ENCODE assay signal across 19 cellular contexts in the genomic region with DNA sequence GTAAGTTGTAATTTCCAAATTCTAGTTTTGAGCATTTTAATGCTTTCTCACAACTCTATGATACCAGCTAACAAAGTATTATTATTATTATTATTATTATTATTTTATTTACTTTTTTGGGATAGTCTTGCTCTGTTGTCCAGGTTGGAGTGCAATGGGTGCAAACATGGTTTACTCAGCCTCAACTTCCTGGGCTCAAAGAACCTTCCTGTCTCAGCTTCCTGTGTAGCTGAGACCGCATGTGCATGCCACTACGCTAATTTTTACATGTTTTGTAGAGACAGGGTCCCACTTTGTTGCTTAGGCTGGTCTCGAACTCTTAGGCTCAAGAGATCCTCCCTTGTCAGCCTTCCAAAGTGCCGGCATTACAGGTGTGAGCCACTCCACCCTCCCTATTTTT. TPM values are rescaled to one million over a fixed set of nuclear protein-coding genes. Genes with fewer than 3 reads are reported as not detected.
DNase-seq lines count a peak whose midpoint lies in the region; ATAC-seq, FAIRE-seq and TF ChIP-seq lines count a peak whose summit lies in the region.
"Had no signal": no experiment of that assay in that cellular context is flagged by ENCODE, and none has a peak within 500 bp of the region (broad histone marks: within the 10 kb centered on the region; RNA-seq: fewer than 3 reads in every experiment).

No MANE protein-coding gene starts in this region.

- 91 to 97% (median 93%) methylated on average over 4 of the region's 4 CpGs for WGBS in small intestine, 3 donors
- 96% methylated on average over 4 of the region's 4 CpGs; no CpG with 5 or more reads in 1 of the 2 experiments for WGBS in endodermal cell (ENCODE audit: insufficient coverage in 1 of 2, insufficient read length in 1 of 2), 2 experiments
- WGBS in transverse colon (ENCODE audit: low coverage in 1 of 2), 2 donors, result 88 to 100% methylated on average over 4 of the region's 4 CpGs

- H3K27me3 ChIP-seq in small intestine (ENCODE audit: control insufficient read depth in 2 of 2, insufficient read depth in 2 of 2, low read length in 2 of 2), result no peaks in the 10 kb centered on the region
- no peaks in the 10 kb centered on the region for H3K27me3 ChIP-seq in endodermal cell (ENCODE audit: control insufficient read depth, insufficient read depth, low read length, poor library complexity, severe bottlenecking)
- H3K27me3 ChIP-seq in transverse colon, result no peaks in the 10 kb centered on the region

- H3K4me3 ChIP-seq in Jurkat, Clone E6-1 (ENCODE audit: low read length), result no peak overlapping the region
- H3K4me3 ChIP-seq in small intestine (ENCODE audit: low read depth in 1 of 2, low read length in 2 of 2) (no peak overlapping the region), endodermal cell (ENCODE audit: low read length) (no peak overlapping the region), transverse colon (no peak overlapping the region)
- H3K4me3 ChIP-seq: HAP-1 had no signal

- peaks cover 2% of the 10 kb centered on the region for H3K36me3 Mint-ChIP-seq in T-helper 17 cell (ENCODE audit: low read depth)
- H3K36me3 Mint-ChIP-seq in immature natural killer cell, result peaks cover 2 to 15% (median 6%) of the 10 kb centered on the region in 3 donors
- H3K36me3 Mint-ChIP-seq in endodermal cell (ENCODE audit: low read depth), result peaks cover 19% of the 10 kb centered on the region

- H3K9ac ChIP-seq in endodermal cell (ENCODE audit: extremely low read depth, low read length, poor library complexity, severe bottlenecking), result no peak overlapping the region

- intact Hi-C loops in transverse colon (cut with DNase I; ENCODE audit: low total_unique reads), result loop anchor here (1.0 kb wide), 1 partner anchor 40 kb away; no protein-coding TSS in a partner anchor

- H3K27me3 Mint-ChIP-seq in T-helper 17 cell (no peaks in the 10 kb centered on the region), immature natural killer cell (ENCODE audit: low read depth in 3 of 3) (no peaks in the 10 kb centered on the region), endodermal cell (ENCODE audit: insufficient read depth) (no peaks in the 10 kb centered on the region)
- H3K27me3 Mint-ChIP-seq: CD4-positive, CD25-positive, alpha-beta regulatory T cell had no signal

- FAIRE-seq in small intestine (lab: Jason Lieb, UNC), result peak; percentile 36
- FAIRE-seq: GM12891, GM18507, H54 had no signal

- H3K4me1 Mint-ChIP-seq in T-helper 17 cell, result no peaks in the 10 kb centered on the region
- peaks cover 60 to 80% of the 10 kb centered on the region in 2 donors for H3K4me1 Mint-ChIP-seq in immature natural killer cell
- peaks cover 3% of the 10 kb centered on the region for H3K4me1 Mint-ChIP-seq in endodermal cell

- TF ChIP-seq EP300 in transverse colon (IDR thresholded peaks at IDR 0.05; ENCODE audit: low read depth), result no peak

- H3K9me3 Mint-ChIP-seq in immature natural killer cell, result no peaks in the 10 kb centered on the region
- no peaks in the 10 kb centered on the region for H3K9me3 Mint-ChIP-seq in endodermal cell
- H3K9me3 Mint-ChIP-seq: CD8-positive, alpha-beta T cell; HFFc6 had no signal

- no peak for TF ChIP-seq POLR2A in transverse colon (IDR thresholded peaks at IDR 0.05)

- peak; percentile 50 for ATAC-seq in T-helper 17 cell
- ATAC-seq: CD8-positive, alpha-beta T cell had no signal

- H3K27ac ChIP-seq in small intestine (ENCODE audit: low read depth in 1 of 2, low read length in 1 of 2), result no peak overlapping the region
- no peak overlapping the region for H3K27ac ChIP-seq in endodermal cell (ENCODE audit: low read depth, low read length)
- H3K27ac ChIP-seq in transverse colon, result no peak overlapping the region

- TF ChIP-seq CTCF in endodermal cell (conservative IDR thresholded peaks at IDR 0.05) (no peak), transverse colon (IDR thresholded peaks at IDR 0.05) (no peak)

- in situ Hi-C loops in transverse colon (cut with MboI; ENCODE audit: low pct_ligation_motif_present in 1 of 4, low pct_unique_long_range_greater_than_20kb in 1 of 4, low sequenced_read_pairs in 3 of 4), result no loop called here

- H3K36me3 ChIP-seq in small intestine (ENCODE audit: control insufficient read depth in 2 of 2, insufficient read depth in 2 of 2, low read length in 2 of 2) (peaks cover 0 to 1% of the 10 kb centered on the region in 2 donors), endodermal cell (ENCODE audit: control insufficient read depth, insufficient read depth, low read length) (peaks cover 17% of the 10 kb centered on the region), transverse colon (no peaks in the 10 kb centered on the region)

- DNase-seq in Jurkat, Clone E6-1 (ENCODE audit: low read depth, low spot score), result peak; percentile 19
- no peak for DNase-seq in T-helper 17 cell
- no peak for DNase-seq in immature natural killer cell
- no peak for DNase-seq in small intestine
- DNase-seq in endodermal cell, result no peak
- no peak for DNase-seq in transverse colon
- DNase-seq: C1 segment of cervical spinal cord; Caco-2; CD8-positive, alpha-beta T cell; DMS153; DND-41; GDM1; GOT3; HFFc6 had no signal

- H3K27ac Mint-ChIP-seq in T-helper 17 cell (no peak overlapping the region), immature natural killer cell (peak overlapping the region in 1 of 6 donors; percentile 34), endodermal cell (no peak overlapping the region)
- H3K27ac Mint-ChIP-seq: CD4-positive, CD25-positive, alpha-beta regulatory T cell; CD8-positive, alpha-beta T cell; HFFc6 had no signal

- H3K4me1 ChIP-seq in small intestine (ENCODE audit: control insufficient read depth in 2 of 2, insufficient read depth in 1 of 2, low read depth in 1 of 2, low read length in 1 of 2) (no peaks in the 10 kb centered on the region), endodermal cell (ENCODE audit: control insufficient read depth, insufficient read depth, low read length) (no peaks in the 10 kb centered on the region), transverse colon (no peaks in the 10 kb centered on the region)
- H3K4me1 ChIP-seq: Caco-2, HAP-1 had no signal

- H3K9me3 ChIP-seq in T-helper 17 cell (ENCODE audit: control insufficient read depth, low read length, poor library complexity, severe bottlenecking), result no peaks in the 10 kb centered on the region
- H3K9me3 ChIP-seq in small intestine (ENCODE audit: control insufficient read depth, low read depth), result no peaks in the 10 kb centered on the region
- H3K9me3 ChIP-seq in endodermal cell (ENCODE audit: control insufficient read depth, low read length), result no peaks in the 10 kb centered on the region
- no peaks in the 10 kb centered on the region for H3K9me3 ChIP-seq in transverse colon
- H3K9me3 ChIP-seq: Caco-2, HAP-1 had no signal

- H3K4me3 Mint-ChIP-seq in T-helper 17 cell (peak overlapping the region; percentile 12), immature natural killer cell (peak overlapping the region; percentile 25 to 48 (median 36)), endodermal cell (no peak overlapping the region)
- H3K4me3 Mint-ChIP-seq: CD4-positive, CD25-positive, alpha-beta regulatory T cell; CD8-positive, alpha-beta T cell; HFFc6 had no signal

RNA-seq across cellular contexts. Expression of gene LRRC70, which starts 27.0 kb away (rescaled TPM):
- not detected for polyA plus RNA-seq in Jurkat, Clone E6-1 (2012; ENCODE audit: insufficient read depth, insufficient read length)
- total RNA-seq in T-helper 17 cell (1 to 10 TPM; 5.8 to 6.1 TPM), endodermal cell (1 to 10 TPM; 1.4 TPM), transverse colon (1 to 10 TPM; 1.8 to 3.4 (median 2.3) TPM)
- polyA plus RNA-seq in immature natural killer cell (10 to 100 TPM in 1 of 3 donors, 1 to 10 TPM in 1, not detected in 1; 4.4 to 13.5 TPM), small intestine (1 to 10 TPM in 2 of 3 donors, not detected in 1; 1.4 to 4.9 TPM)
- 0.43 TPM for polyA plus RNA-seq in endodermal cell (2013, experiment 1 of 2)
- 0.62 TPM for polyA plus RNA-seq in endodermal cell (2013, experiment 2 of 2)
